Comparison of ENCODE assay signal across 21 cellular contexts in genomic region chr1:32784817-32785216, GRCh38. TPM values are rescaled to one million over a fixed set of nuclear protein-coding genes. Genes with fewer than 3 reads are reported as not detected.
A peak's percentile ranks its signal among the peaks of the same experiment; 100 is the strongest.
DNase-seq lines count a peak whose midpoint lies in the region; ATAC-seq, FAIRE-seq and TF ChIP-seq lines count a peak whose summit lies in the region.
"Had no signal": no experiment of that assay in that cellular context is flagged by ENCODE, and none has a peak within 500 bp of the region (broad histone marks: within the 10 kb centered on the region; RNA-seq: fewer than 3 reads in every experiment).

No MANE protein-coding gene starts in this region.

- H2AFZ ChIP-seq in HepG2 (ENCODE audit: low read length): no peak overlapping the region

- TF ChIP-seq CTCF in HepG2 (CRISPR knock-in tag; IDR thresholded peaks at IDR 0.05) (no peak), right lobe of liver (IDR thresholded peaks at IDR 0.05) (no peak)

- H3K27ac ChIP-seq in HepG2 (ENCODE audit: extremely low read length, insufficient read depth, low read length): no peak overlapping the region
- H3K27ac ChIP-seq in right lobe of liver: no peak overlapping the region
- no peak overlapping the region for H3K27ac ChIP-seq in CD4-positive, alpha-beta memory T cell (ENCODE audit: low read depth, low read length)
- H3K27ac ChIP-seq: BLaER1 treated with 17β-estradiol and CSF1 and Interleukin-3, amounts not matched to agents 10 nM and 100 nM had no signal

- H3K36me3 Mint-ChIP-seq in activated T-helper 1 cell treated with anti-CD3 and anti-CD28 coated beads, Interleukin-12 subunit alpha, Interleukin-12 subunit beta, Interleukin-2, Interleukin-4 antibody, amounts not matched to agents 30 ng/mL and 10 ng/mL and 1 ng/mL, durations not matched to agents 14 hours and 24 hours and 36 hours (ENCODE audit: low read depth): peaks cover 50% of the 10 kb centered on the region
- peaks cover 57% of the 10 kb centered on the region for H3K36me3 Mint-ChIP-seq in central memory CD8-positive, alpha-beta T cell (ENCODE audit: insufficient read depth)
- peaks cover 100% of the 10 kb centered on the region for H3K36me3 Mint-ChIP-seq in stimulated activated effector memory CD8-positive, alpha-beta T cell treated with anti-CD3 and anti-CD28 coated beads, Interleukin-12 subunit alpha, Interleukin-12 subunit beta, amount 100 ng/mL, for 72 hours
- H3K36me3 Mint-ChIP-seq in CD4-positive, alpha-beta memory T cell: peaks cover 43 to 63% of the 10 kb centered on the region in 2 donors

- H3K4me1 ChIP-seq in HepG2 (ENCODE audit: insufficient read depth, low read length) (no peaks in the 10 kb centered on the region), right lobe of liver (no peaks in the 10 kb centered on the region)
- no peaks in the 10 kb centered on the region for H3K4me1 ChIP-seq in CD4-positive, alpha-beta memory T cell (ENCODE audit: insufficient read depth, low read length)
- H3K4me1 ChIP-seq: BLaER1 treated with 17β-estradiol and CSF1 and Interleukin-3, amounts not matched to agents 10 nM and 100 nM had no signal

- 100% methylated on average over 3 of the region's 3 CpGs for WGBS in HepG2 (ENCODE audit: low lambda C conversion rate)
- WGBS in right lobe of liver (ENCODE audit: insufficient coverage, low coverage, low lambda C conversion rate, missing lambda C conversion rate): 85% methylated on average over 3 of the region's 3 CpGs

- H3K4me1 Mint-ChIP-seq in activated T-helper 1 cell treated with anti-CD3 and anti-CD28 coated beads, Interleukin-12 subunit alpha, Interleukin-12 subunit beta, Interleukin-2, Interleukin-4 antibody, amounts not matched to agents 30 ng/mL and 10 ng/mL and 1 ng/mL, durations not matched to agents 14 hours and 24 hours and 36 hours (ENCODE audit: low read depth): no peaks in the 10 kb centered on the region
- peaks cover 9% of the 10 kb centered on the region for H3K4me1 Mint-ChIP-seq in central memory CD8-positive, alpha-beta T cell
- H3K4me1 Mint-ChIP-seq in stimulated activated effector memory CD8-positive, alpha-beta T cell treated with anti-CD3 and anti-CD28 coated beads, Interleukin-12 subunit alpha, Interleukin-12 subunit beta, amount 100 ng/mL, for 72 hours: no peaks in the 10 kb centered on the region
- peaks cover 2 to 6% (median 3%) of the 10 kb centered on the region in 4 donors for H3K4me1 Mint-ChIP-seq in CD4-positive, alpha-beta memory T cell
- H3K4me1 Mint-ChIP-seq: B cell, H9 had no signal

- TF ChIP-seq POLR2A in HepG2 (IDR thresholded peaks at IDR 0.05; ENCODE audit: insufficient read depth in 1 of 2, low read depth in 2 of 2, low read length in 2 of 2) (no peak), right lobe of liver (IDR thresholded peaks at IDR 0.05) (no peak)

- H3K36me3 ChIP-seq in HepG2 (replicated peaks in 1 of 2; ENCODE audit: control insufficient read depth in 1 of 2, insufficient read depth in 2 of 2, low read length in 2 of 2) (peaks cover 36 to 88% of the 10 kb centered on the region in 2 experiments), right lobe of liver (peaks cover 5 to 88% (median 46%) of the 10 kb centered on the region in 4 donors)
- peaks cover 53% of the 10 kb centered on the region for H3K36me3 ChIP-seq in CD4-positive, alpha-beta memory T cell (ENCODE audit: insufficient read depth, low read length)

- no peak overlapping the region for H3K4me3 Mint-ChIP-seq in activated T-helper 1 cell treated with anti-CD3 and anti-CD28 coated beads, Interleukin-12 subunit alpha, Interleukin-12 subunit beta, Interleukin-2, Interleukin-4 antibody, amounts not matched to agents 30 ng/mL and 10 ng/mL and 1 ng/mL, durations not matched to agents 14 hours and 24 hours and 36 hours
- no peak overlapping the region for H3K4me3 Mint-ChIP-seq in central memory CD8-positive, alpha-beta T cell
- H3K4me3 Mint-ChIP-seq in stimulated activated effector memory CD8-positive, alpha-beta T cell treated with anti-CD3 and anti-CD28 coated beads, Interleukin-12 subunit alpha, Interleukin-12 subunit beta, amount 100 ng/mL, for 72 hours: no peak overlapping the region
- H3K4me3 Mint-ChIP-seq in CD4-positive, alpha-beta memory T cell: no peak overlapping the region
- H3K4me3 Mint-ChIP-seq: B cell; CD8-positive, alpha-beta memory T cell; H9 had no signal

- in situ Hi-C loops in HepG2 (cut with HindIII; ENCODE audit: extremely low pct_ligation_motif_present, low pct_unique_long_range_greater_than_20kb): no loop called here

- no peak for FAIRE-seq in HepG2 (lab: Jason Lieb, UNC)
- FAIRE-seq: GM12891, GM18507, H1 had no signal

- H3K9me3 Mint-ChIP-seq in activated T-helper 1 cell treated with anti-CD3 and anti-CD28 coated beads, Interleukin-12 subunit alpha, Interleukin-12 subunit beta, Interleukin-2, Interleukin-4 antibody, amounts not matched to agents 30 ng/mL and 10 ng/mL and 1 ng/mL, durations not matched to agents 14 hours and 24 hours and 36 hours: no peaks in the 10 kb centered on the region
- H3K9me3 Mint-ChIP-seq in central memory CD8-positive, alpha-beta T cell: no peaks in the 10 kb centered on the region
- no peaks in the 10 kb centered on the region for H3K9me3 Mint-ChIP-seq in stimulated activated effector memory CD8-positive, alpha-beta T cell treated with anti-CD3 and anti-CD28 coated beads, Interleukin-12 subunit alpha, Interleukin-12 subunit beta, amount 100 ng/mL, for 72 hours
- H3K9me3 Mint-ChIP-seq in CD4-positive, alpha-beta memory T cell: no peaks in the 10 kb centered on the region
- H3K9me3 Mint-ChIP-seq: CD8-positive, alpha-beta memory T cell; H9 had no signal

- H4K20me1 ChIP-seq in HepG2 (ENCODE audit: insufficient read depth, low read length): no peaks in the 10 kb centered on the region

- ATAC-seq in HepG2 (no peak), right lobe of liver (no peak), GM19324 (IDR thresholded peaks at IDR 0.05; ENCODE audit: low FRiP score, unreplicated experiment) (no peak)
- ATAC-seq in central memory CD8-positive, alpha-beta T cell (replicated peaks; ENCODE audit: extremely low read depth, poor library complexity, severe bottlenecking): no peak
- ATAC-seq in stimulated activated effector memory CD8-positive, alpha-beta T cell treated with anti-CD3 and anti-CD28 coated beads, Interleukin-12 subunit alpha, Interleukin-12 subunit beta, amount 100 ng/mL, for 72 hours: no peak

- peak overlapping the region; percentile 62 for H3K27ac Mint-ChIP-seq in activated T-helper 1 cell treated with anti-CD3 and anti-CD28 coated beads, Interleukin-12 subunit alpha, Interleukin-12 subunit beta, Interleukin-2, Interleukin-4 antibody, amounts not matched to agents 30 ng/mL and 10 ng/mL and 1 ng/mL, durations not matched to agents 14 hours and 24 hours and 36 hours
- peak overlapping the region; percentile 8 for H3K27ac Mint-ChIP-seq in central memory CD8-positive, alpha-beta T cell (ENCODE audit: low read depth)
- H3K27ac Mint-ChIP-seq in stimulated activated effector memory CD8-positive, alpha-beta T cell treated with anti-CD3 and anti-CD28 coated beads, Interleukin-12 subunit alpha, Interleukin-12 subunit beta, amount 100 ng/mL, for 72 hours: peak overlapping the region; percentile 61
- H3K27ac Mint-ChIP-seq in CD4-positive, alpha-beta memory T cell: no peak overlapping the region
- H3K27ac Mint-ChIP-seq: B cell had no signal

- TF ChIP-seq RAD21 in HepG2 (CRISPR knock-in tag; IDR thresholded peaks at IDR 0.05): no peak

- TF ChIP-seq EP300 in HepG2 (IDR thresholded peaks at IDR 0.05; ENCODE audit: low read depth in 2 of 2, low read length in 2 of 2): no peak
- TF ChIP-seq EP300 in HepG2 (CRISPR knock-in tag; IDR thresholded peaks at IDR 0.05; ENCODE audit: borderline replicate concordance): no peak

- H3K4me2 ChIP-seq in HepG2 (ENCODE audit: low read depth, low read length): no peak overlapping the region
- H3K4me2 ChIP-seq: BLaER1 treated with 17β-estradiol and CSF1 and Interleukin-3, amounts not matched to agents 10 nM and 100 nM had no signal

- no peaks in the 10 kb centered on the region for H3K79me2 ChIP-seq in HepG2 (ENCODE audit: insufficient read depth, low read length)

- H3K4me3 ChIP-seq in HepG2 (replicated peaks in 1 of 3; ENCODE audit: insufficient read depth in 1 of 3, low read depth in 2 of 3, low read length in 3 of 3): no peak overlapping the region
- H3K4me3 ChIP-seq in right lobe of liver: no peak overlapping the region
- H3K4me3 ChIP-seq in CD4-positive, alpha-beta memory T cell (ENCODE audit: low read length in 2 of 2): no peak overlapping the region
- H3K4me3 ChIP-seq: BLaER1 treated with 17β-estradiol and CSF1 and Interleukin-3, amounts not matched to agents 10 nM and 100 nM had no signal

- BruUV-seq in HepG2 (replicated peaks; lab: Mats Ljungman, UMichigan): no TSS peak

- H3K27me3 ChIP-seq in HepG2 (ENCODE audit: control insufficient read depth in 1 of 2, insufficient read depth in 2 of 2, low read length in 2 of 2): no peaks in the 10 kb centered on the region
- H3K27me3 ChIP-seq in right lobe of liver: no peaks in the 10 kb centered on the region
- no peaks in the 10 kb centered on the region for H3K27me3 ChIP-seq in CD4-positive, alpha-beta memory T cell (ENCODE audit: insufficient read depth, low read length)
- H3K27me3 ChIP-seq: BLaER1 treated with 17β-estradiol and CSF1 and Interleukin-3, amounts not matched to agents 10 nM and 100 nM had no signal

- intact Hi-C loops in HepG2 (cut with micrococcal nuclease; ENCODE audit: unreplicated experiment): no loop called here
- intact Hi-C loops in right lobe of liver (cut with DNase I): no loop called here
- intact Hi-C loops in activated T-helper 1 cell treated with anti-CD3 and anti-CD28 coated beads, Interleukin-12 subunit alpha, Interleukin-12 subunit beta, Interleukin-2, Interleukin-4 antibody, amounts not matched to agents 30 ng/mL and 10 ng/mL and 1 ng/mL, durations not matched to agents 14 hours and 24 hours and 36 hours (cut with micrococcal nuclease): no loop called here
- intact Hi-C loops in CD4-positive, alpha-beta memory T cell (cut with micrococcal nuclease): no loop called here

- DNase-seq in HepG2 (ENCODE audit: low spot score): no peak
- no peak for DNase-seq in right lobe of liver
- no peak for DNase-seq in activated T-helper 1 cell treated with anti-CD3 and anti-CD28 coated beads, Interleukin-12 subunit alpha, Interleukin-12 subunit beta, Interleukin-2, Interleukin-4 antibody, amounts not matched to agents 30 ng/mL and 10 ng/mL and 1 ng/mL, durations not matched to agents 14 hours and 24 hours and 36 hours (ENCODE audit: low spot score)
- no peak for DNase-seq in central memory CD8-positive, alpha-beta T cell (ENCODE audit: low spot score in 2 of 2)
- DNase-seq in stimulated activated effector memory CD8-positive, alpha-beta T cell treated with anti-CD3 and anti-CD28 coated beads, Interleukin-12 subunit alpha, Interleukin-12 subunit beta, amount 100 ng/mL, for 72 hours (ENCODE audit: low spot score in 2 of 2): no peak
- DNase-seq in activated T-cell treated with anti-CD3 and anti-CD28 coated beads, Interleukin-2, amount 50 U/mL, for 1 hour: no peak
- DNase-seq in CD4-positive, alpha-beta memory T cell: no peak
- DNase-seq: CD8-positive, alpha-beta memory T cell; COR-L47; DMS 273 treated with DMSO at 0.1 percent for 48 hours; DMS53; DND-41; EL; H9; KBM-7 had no signal

- POLR2A ChIA-PET in HepG2 (lab: Yijun Ruan, JAX): no interaction called here
- POLR2A ChIA-PET in CD4-positive, alpha-beta memory T cell (lab: Charles Lee; ENCODE audit: partially characterized antibody): no interaction called here

- H3K9ac ChIP-seq in HepG2 (ENCODE audit: insufficient read depth, low read depth, low read length): no peak overlapping the region
- H3K9ac ChIP-seq: BLaER1 treated with 17β-estradiol and CSF1 and Interleukin-3, amounts not matched to agents 10 nM and 100 nM had no signal

- CTCF ChIA-PET in HepG2 (lab: Yijun Ruan, JAX; ENCODE audit: low intra/inter-chr PET ratio, low total read pairs): no interaction called here
- CTCF ChIA-PET in CD4-positive, alpha-beta memory T cell (lab: Charles Lee; ENCODE audit: partially characterized antibody): interaction anchor here (1.1 to 2.8 kb wide), 3 partner anchors 12 to 73 kb away, joined by 5 to 18 read pairs (median 8); no protein-coding TSS in a partner anchor

- H3K9me3 ChIP-seq in HepG2 (ENCODE audit: low read length) (no peaks in the 10 kb centered on the region), right lobe of liver (no peaks in the 10 kb centered on the region)
- no peaks in the 10 kb centered on the region for H3K9me3 ChIP-seq in CD4-positive, alpha-beta memory T cell (ENCODE audit: control insufficient read depth in 1 of 2, low read length in 2 of 2)
- H3K9me3 ChIP-seq: BLaER1 treated with 17β-estradiol and CSF1 and Interleukin-3, amounts not matched to agents 10 nM and 100 nM had no signal

- H3K27me3 Mint-ChIP-seq in activated T-helper 1 cell treated with anti-CD3 and anti-CD28 coated beads, Interleukin-12 subunit alpha, Interleukin-12 subunit beta, Interleukin-2, Interleukin-4 antibody, amounts not matched to agents 30 ng/mL and 10 ng/mL and 1 ng/mL, durations not matched to agents 14 hours and 24 hours and 36 hours (ENCODE audit: insufficient read depth): no peaks in the 10 kb centered on the region
- H3K27me3 Mint-ChIP-seq in central memory CD8-positive, alpha-beta T cell: no peaks in the 10 kb centered on the region
- H3K27me3 Mint-ChIP-seq in CD4-positive, alpha-beta memory T cell: no peaks in the 10 kb centered on the region
- H3K27me3 Mint-ChIP-seq: B cell; CD8-positive, alpha-beta memory T cell had no signal

RNA-seq across cellular contexts. Expression of gene YARS1, which starts 32.3 kb away (rescaled TPM):
- total RNA-seq in HepG2 (2016; rRNA removed; fragmentation: Illumina TruSeq; extraction: Trizol) (102 and 113 TPM in 2 replicates), right lobe of liver (10 to 100 TPM; 37.4 to 84.3 (median 53.5) TPM)
- 36.6 and 40.5 TPM in 2 replicates for total RNA-seq in HepG2 (2016; cell fraction: cytosol; rRNA removed; fragmentation: Illumina TruSeq; extraction: Trizol; ENCODE audit: low read depth)
- 96.0 and 117 TPM in 2 replicates for total RNA-seq in HepG2 (2016; cell fraction: insoluble cytoplasmic fraction; rRNA removed; fragmentation: Illumina TruSeq; extraction: Trizol)
- total RNA-seq in HepG2 (2016; cell fraction: membrane; rRNA removed; fragmentation: Illumina TruSeq; extraction: Trizol): 43.4 and 44.4 TPM in 2 replicates
- total RNA-seq in HepG2 (2016; cell fraction: nucleus; rRNA removed; fragmentation: Illumina TruSeq; extraction: Trizol): 70.7 and 78.7 TPM in 2 replicates
- polyA plus RNA-seq in HepG2 (2011; rRNA removed): 50.1 and 52.2 TPM in 2 replicates
- polyA plus RNA-seq in HepG2 (2011; cell fraction: cytosol; rRNA removed): 32.2 and 38.5 TPM in 2 replicates
- polyA plus RNA-seq in HepG2 (2011; cell fraction: nucleus; rRNA removed): 91.6 and 121 TPM in 2 replicates
- 124 and 158 TPM in 2 replicates for polyA plus RNA-seq in HepG2 (2012)
- polyA plus RNA-seq in HepG2 (2016; cell fraction: cytosol; fragmentation: Illumina TruSeq; extraction: Trizol; ENCODE audit: low read depth): 11.8 and 14.3 TPM in 2 replicates
- polyA plus RNA-seq in HepG2 (2016; cell fraction: insoluble cytoplasmic fraction; fragmentation: Illumina TruSeq; extraction: Trizol; ENCODE audit: low read depth): 83.4 and 91.9 TPM in 2 replicates
- 20.7 and 20.8 TPM in 2 replicates for polyA plus RNA-seq in HepG2 (2016; cell fraction: membrane; fragmentation: Illumina TruSeq; extraction: Trizol; ENCODE audit: low read depth)
- polyA plus RNA-seq in HepG2 (2016; cell fraction: nucleus; fragmentation: Illumina TruSeq; extraction: Trizol; ENCODE audit: insufficient read depth, low read depth): 117 TPM in 2 replicates
- 68.0 and 103 TPM in 2 replicates for polyA minus RNA-seq in HepG2 (2011; rRNA and poly(A)+ RNA removed; ENCODE audit: low replicate concordance)
- 43.2 and 68.7 TPM in 2 replicates for polyA minus RNA-seq in HepG2 (2011; cell fraction: cytosol; rRNA and poly(A)+ RNA removed)
- polyA minus RNA-seq in HepG2 (2011; cell fraction: nucleus; rRNA and poly(A)+ RNA removed): 63.1 and 101 TPM in 2 replicates
- 205 and 225 TPM in 2 replicates for total RNA-seq in activated T-helper 1 cell treated with anti-CD3 and anti-CD28 coated beads, Interleukin-12 subunit alpha, Interleukin-12 subunit beta, Interleukin-2, Interleukin-4 antibody, amounts not matched to agents 30 ng/mL and 10 ng/mL and 1 ng/mL, durations not matched to agents 14 hours and 24 hours and 36 hours
- total RNA-seq in CD4-positive, alpha-beta memory T cell: 100 to 1,000 TPM; 110 to 114 TPM
- polyA plus RNA-seq in CD4-positive, alpha-beta memory T cell: 10 to 100 TPM; 46.6 to 70.0 TPM

RNA-seq across cellular contexts. Expression of gene S100PBP, which starts 32.6 kb away (rescaled TPM):
- total RNA-seq in HepG2 (2016; rRNA removed; fragmentation: Illumina TruSeq; extraction: Trizol): 26.1 and 28.4 TPM in 2 replicates
- total RNA-seq in HepG2 (2016; cell fraction: cytosol; rRNA removed; fragmentation: Illumina TruSeq; extraction: Trizol; ENCODE audit: low read depth): 18.1 and 18.8 TPM in 2 replicates
- total RNA-seq in HepG2 (2016; cell fraction: insoluble cytoplasmic fraction; rRNA removed; fragmentation: Illumina TruSeq; extraction: Trizol): 24.5 and 27.7 TPM in 2 replicates
- total RNA-seq in HepG2 (2016; cell fraction: membrane; rRNA removed; fragmentation: Illumina TruSeq; extraction: Trizol): 22.6 and 25.5 TPM in 2 replicates
- 24.5 and 34.9 TPM in 2 replicates for total RNA-seq in HepG2 (2016; cell fraction: nucleus; rRNA removed; fragmentation: Illumina TruSeq; extraction: Trizol)
- 17.9 and 20.4 TPM in 2 replicates for polyA plus RNA-seq in HepG2 (2011; rRNA removed)
- polyA plus RNA-seq in HepG2 (2011; cell fraction: cytosol; rRNA removed): 6.8 and 11.2 TPM in 2 replicates
- 18.2 and 22.4 TPM in 2 replicates for polyA plus RNA-seq in HepG2 (2011; cell fraction: nucleus; rRNA removed)
- 10.8 and 13.1 TPM in 2 replicates for polyA plus RNA-seq in HepG2 (2012)
- polyA plus RNA-seq in HepG2 (2016; cell fraction: cytosol; fragmentation: Illumina TruSeq; extraction: Trizol; ENCODE audit: low read depth): 4.2 and 4.7 TPM in 2 replicates
- polyA plus RNA-seq in HepG2 (2016; cell fraction: insoluble cytoplasmic fraction; fragmentation: Illumina TruSeq; extraction: Trizol; ENCODE audit: low read depth): 19.5 and 20.9 TPM in 2 replicates
- polyA plus RNA-seq in HepG2 (2016; cell fraction: membrane; fragmentation: Illumina TruSeq; extraction: Trizol; ENCODE audit: low read depth): 5.3 and 5.6 TPM in 2 replicates
- polyA plus RNA-seq in HepG2 (2016; cell fraction: nucleus; fragmentation: Illumina TruSeq; extraction: Trizol; ENCODE audit: insufficient read depth, low read depth): 49.7 and 53.4 TPM in 2 replicates
- polyA minus RNA-seq in HepG2 (2011; rRNA and poly(A)+ RNA removed; ENCODE audit: low replicate concordance): 20.9 and 25.1 TPM in 2 replicates
- polyA minus RNA-seq in HepG2 (2011; cell fraction: cytosol; rRNA and poly(A)+ RNA removed): 9.6 and 12.2 TPM in 2 replicates
- 44.3 and 47.9 TPM in 2 replicates for polyA minus RNA-seq in HepG2 (2011; cell fraction: nucleus; rRNA and poly(A)+ RNA removed)
- total RNA-seq in right lobe of liver: 10 to 100 TPM in 4 of 6 experiments, 1 to 10 TPM in 2; 7.6 to 14.6 (median 10.5) TPM
- 48.8 and 55.8 TPM in 2 replicates for total RNA-seq in activated T-helper 1 cell treated with anti-CD3 and anti-CD28 coated beads, Interleukin-12 subunit alpha, Interleukin-12 subunit beta, Interleukin-2, Interleukin-4 antibody, amounts not matched to agents 30 ng/mL and 10 ng/mL and 1 ng/mL, durations not matched to agents 14 hours and 24 hours and 36 hours
- total RNA-seq in CD4-positive, alpha-beta memory T cell: 10 to 100 TPM; 63.2 to 65.5 TPM
- 10 to 100 TPM in 1 of 2 donors, 1 to 10 TPM in 1; 6.5 to 14.0 TPM for polyA plus RNA-seq in CD4-positive, alpha-beta memory T cell

Comparison
In these comparisons a context has a peak if more than half of its experiments do, and no peak if none do; other contexts are left out.
1. H3K27ac Mint-ChIP-seq: peak in activated T-helper 1 cell treated with anti-CD3 and anti-CD28 coated beads, Interleukin-12 subunit alpha, Interleukin-12 subunit beta, Interleukin-2, Interleukin-4 antibody, amounts not matched to agents 30 ng/mL and 10 ng/mL and 1 ng/mL, durations not matched to agents 14 hours and 24 hours and 36 hours (single experiment), central memory CD8-positive, alpha-beta T cell (single experiment) and stimulated activated effector memory CD8-positive, alpha-beta T cell treated with anti-CD3 and anti-CD28 coated beads, Interleukin-12 subunit alpha, Interleukin-12 subunit beta, amount 100 ng/mL, for 72 hours (single experiment); none in CD4-positive, alpha-beta memory T cell (0 of 7).